Comparison of ENCODE assay signal across 8 cellular contexts in the genomic region with DNA sequence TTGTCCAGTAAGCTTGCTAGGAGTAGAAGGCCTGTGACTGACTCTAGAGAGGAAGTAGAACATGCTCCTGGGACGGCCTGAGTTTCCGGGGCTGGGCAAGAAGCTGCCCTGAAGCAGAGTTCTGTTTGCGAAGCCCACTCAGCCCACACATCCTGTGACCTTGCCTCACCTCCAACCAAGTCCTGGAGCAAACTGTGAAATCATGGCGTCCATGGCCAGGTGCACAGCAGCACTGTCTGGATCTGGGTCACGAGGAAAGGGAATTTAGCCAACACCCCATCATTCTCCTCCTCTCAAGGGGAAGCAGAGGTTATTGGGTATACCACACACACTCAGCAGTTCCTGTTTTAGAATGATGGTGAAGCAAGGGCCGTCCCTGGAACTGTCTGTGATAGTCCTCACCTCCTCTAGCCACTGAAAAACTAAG.
DNase-seq lines count a peak whose midpoint lies in the region; ATAC-seq and TF ChIP-seq lines count a peak whose summit lies in the region.

No MANE protein-coding gene starts in this region.

- in situ Hi-C loops in G401 (cut with HindIII; ENCODE audit: low sequenced_read_pairs): no loop called here

- no peaks in the 10 kb centered on the region for H3K36me3 Mint-ChIP-seq in T-cell

- DNase-seq in stimulated activated CD4-positive, alpha-beta T cell treated with anti-CD3 and anti-CD28 coated beads, Interleukin-15, amount 100 ng/mL, for 24 hours: peak; percentile 22
- DNase-seq in stimulated activated CD4-positive, alpha-beta T cell treated with anti-CD3 and anti-CD28 coated beads, Interleukin-12 subunit alpha, Interleukin-12 subunit beta, amount 100 ng/mL, for 4 hours: no peak
- peak in 25 of 34 experiments; percentile 2 to 45 (median 10) for DNase-seq in T-cell
- peak; percentile 8 to 70 (median 31) for DNase-seq in heart left ventricle
- no peak for DNase-seq in NCI-H69 (lab: John Stamatoyannopoulos, UW)
- no peak for DNase-seq in NCI-H82 (lab: John Stamatoyannopoulos, UW)
- no peak for DNase-seq in G401 (ENCODE audit: low spot score)

- intact Hi-C loops in heart left ventricle (cut with DNase I): loop anchor here in 7 of 10 donors (2.0 to 10.0 kb wide), 4 partner anchors 113 to 534 kb away; no protein-coding TSS in a partner anchor

- CTCF ChIA-PET in T-cell (lab: Charles Lee): interaction anchor here (1.0 to 3.5 kb wide), 6 partner anchors 12 to 118 kb away, joined by 3 to 26 read pairs (median 4); no protein-coding TSS in a partner anchor

- no peak for TF ChIP-seq CTCF in heart left ventricle (IDR thresholded peaks at IDR 0.05)

- peaks cover 0 to 13% (median 0%) of the 10 kb centered on the region in 9 donors for H3K27me3 ChIP-seq in heart left ventricle

- H3K36me3 ChIP-seq in heart left ventricle: no peaks in the 10 kb centered on the region

- POLR2A ChIA-PET in T-cell (lab: Charles Lee): interaction anchor here in 1 of 2 donors (0.6 kb wide), 2 partner anchors 60 to 98 kb away, joined by 3 read pairs; no protein-coding TSS in a partner anchor

- TF ChIP-seq POLR2A in heart left ventricle (IDR thresholded peaks at IDR 0.05): no peak

- peak; percentile 60 to 84 (median 69) for ATAC-seq in T-cell (replicated peaks in 1 of 4)
- peak; percentile 47 to 88 (median 67) for ATAC-seq in heart left ventricle
- no peak for ATAC-seq in HG02840 (IDR thresholded peaks at IDR 0.05; ENCODE audit: low FRiP score, unreplicated experiment)

- peak overlapping the region; percentile 66 to 83 for H3K27ac Mint-ChIP-seq in T-cell

- peak overlapping the region in 1 of 3 donors; percentile 22 for H3K4me3 Mint-ChIP-seq in T-cell

- peak overlapping the region in 1 of 12 donors; percentile 56 for H3K27ac ChIP-seq in heart left ventricle

- peaks cover 0 to 42% (median 0%) of the 10 kb centered on the region in 12 donors for H3K4me1 ChIP-seq in heart left ventricle

- H3K4me1 Mint-ChIP-seq in T-cell: peaks cover 13 to 15% (median 14%) of the 10 kb centered on the region in 3 donors

- H3K4me3 ChIP-seq in heart left ventricle: no peak overlapping the region

- H3K9me3 Mint-ChIP-seq in T-cell: no peaks in the 10 kb centered on the region

- H3K27me3 Mint-ChIP-seq in T-cell: peaks cover 9 to 10% of the 10 kb centered on the region in 2 donors

- no peaks in the 10 kb centered on the region for H3K9me3 ChIP-seq in heart left ventricle

- 51 to 63% (median 59%) methylated on average over 6 of the region's 6 CpGs for WGBS in heart left ventricle, 4 donors

Comparison
In these comparisons a context has a peak if more than half of its experiments do, and no peak if none do; other contexts are left out.
1. DNase-seq: peak in stimulated activated CD4-positive, alpha-beta T cell treated with anti-CD3 and anti-CD28 coated beads, Interleukin-15, amount 100 ng/mL, for 24 hours (single experiment), T-cell (25 of 34) and heart left ventricle (5 of 5); none in stimulated activated CD4-positive, alpha-beta T cell treated with anti-CD3 and anti-CD28 coated beads, Interleukin-12 subunit alpha, Interleukin-12 subunit beta, amount 100 ng/mL, for 4 hours (single experiment), NCI-H69 (single experiment), NCI-H82 (single experiment) and G401 (single experiment).